In the genomic region with DNA sequence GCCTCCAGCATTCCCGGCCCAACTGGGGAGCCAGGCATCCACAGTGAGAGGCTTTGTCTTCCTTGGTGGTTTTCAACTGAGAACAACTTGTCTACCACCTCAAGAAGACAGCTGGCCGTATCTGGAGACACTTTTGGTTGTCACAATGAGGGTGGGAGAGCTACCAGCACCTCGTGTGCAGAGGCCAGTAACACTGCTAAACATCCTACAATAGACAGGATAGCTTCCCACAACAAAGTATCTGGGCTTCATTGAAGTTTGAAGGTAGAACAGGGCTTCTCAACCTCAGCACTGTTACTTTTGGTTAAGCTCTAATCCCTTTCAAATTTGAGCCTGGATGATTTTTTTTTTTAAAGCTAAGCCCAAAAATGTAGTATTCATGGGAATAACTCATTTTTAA, we compare ENCODE assay signal across 16 cellular contexts. TPM values are rescaled to one million over a fixed set of nuclear protein-coding genes. Genes with fewer than 3 reads are reported as not detected.
A peak's percentile ranks its signal among the peaks of the same experiment; 100 is the strongest.
DNase-seq lines count a peak whose midpoint lies in the region; ATAC-seq, FAIRE-seq and TF ChIP-seq lines count a peak whose summit lies in the region.
"Had no signal": no experiment of that assay in that cellular context is flagged by ENCODE, and none has a peak within 500 bp of the region (broad histone marks: within the 10 kb centered on the region; RNA-seq: fewer than 3 reads in every experiment).

No MANE protein-coding gene starts in this region.

- H3K9ac ChIP-seq in OCI-LY3 (ENCODE audit: low read length) (no peak overlapping the region), H1 (replicated peaks in 1 of 4; ENCODE audit: extremely low read depth in 1 of 4, low read depth in 3 of 4, low read length in 3 of 4) (no peak overlapping the region), trophoblast cell (ENCODE audit: low read length) (no peak overlapping the region)
- H3K9ac ChIP-seq: SK-N-SH had no signal

- no peaks in the 10 kb centered on the region for H3K27me3 ChIP-seq in CD8-positive, alpha-beta T cell (ENCODE audit: insufficient read depth, low read length)
- H3K27me3 ChIP-seq in OCI-LY3 (ENCODE audit: low read depth, low read length) (peaks cover 25% of the 10 kb centered on the region), H1 (replicated peaks in 1 of 4; ENCODE audit: control insufficient read depth in 3 of 4, extremely low read depth in 1 of 4, insufficient read depth in 3 of 4, low read length in 3 of 4) (no peaks in the 10 kb centered on the region), trophoblast cell (ENCODE audit: insufficient read depth, low read length) (no peaks in the 10 kb centered on the region), brain microvascular endothelial cell (replicated peaks) (no peaks in the 10 kb centered on the region)

- WGBS in H1 (ENCODE audit: extremely low coverage in 1 of 2, insufficient coverage in 1 of 2, insufficient read length in 1 of 2, insufficient replicate concordance in 2 of 2, low coverage in 1 of 2, low lambda C conversion rate in 2 of 2, missing lambda C conversion rate in 1 of 2), 2 experiments: 86% methylated on average over 3 of the region's 3 CpGs; no CpG with 5 or more reads in 1 of the 2 experiments
- WGBS in trophoblast cell (ENCODE audit: extremely low coverage, insufficient coverage, insufficient read length): no CpG with 5 or more reads among the region's 3 CpGs

- H2BK120ac ChIP-seq in H1 (replicated peaks; ENCODE audit: low read depth, low read length) (no peak overlapping the region), trophoblast cell (ENCODE audit: insufficient read depth, low read length, poor library complexity) (peak overlapping the region; percentile 94)

- no peak overlapping the region for H2BK12ac ChIP-seq in H1 (ENCODE audit: low read depth, low read length)
- peak overlapping the region; percentile 90 for H2BK12ac ChIP-seq in trophoblast cell (ENCODE audit: low read length)

- H2AK5ac ChIP-seq in H1 (ENCODE audit: low read depth, low read length) (no peak overlapping the region), trophoblast cell (ENCODE audit: low read length) (peak overlapping the region; percentile 72)

- no peak overlapping the region for H3K18ac ChIP-seq in H1 (ENCODE audit: extremely low read depth, low read length)
- H3K18ac ChIP-seq in trophoblast cell (ENCODE audit: low read length): peak overlapping the region; percentile 75

- H3K79me2 ChIP-seq in OCI-LY3 (ENCODE audit: low read length) (no peaks in the 10 kb centered on the region), H1 (ENCODE audit: control insufficient read depth in 1 of 2, insufficient read depth in 2 of 2, low read length in 2 of 2) (peaks cover 3 to 64% of the 10 kb centered on the region in 2 experiments; a peak in 3 of 4 replicates), trophoblast cell (ENCODE audit: control insufficient read depth, insufficient read depth, low read length, poor library complexity) (peaks cover 3% of the 10 kb centered on the region)

- H2AFZ ChIP-seq in OCI-LY3 (ENCODE audit: low read depth, low read length): no peak overlapping the region
- no peak overlapping the region for H2AFZ ChIP-seq in H1 (ENCODE audit: low read length)
- no peak overlapping the region for H2AFZ ChIP-seq in trophoblast cell (ENCODE audit: insufficient read depth, low read length, poor library complexity)

- no peak overlapping the region for H3K4ac ChIP-seq in H1 (replicated peaks; ENCODE audit: insufficient read length, low read depth, low read length)
- no peak overlapping the region for H3K4ac ChIP-seq in trophoblast cell (ENCODE audit: low read depth, low read length)

- H3K4me2 ChIP-seq in OCI-LY3 (ENCODE audit: low read length) (peak overlapping the region; percentile 31), H1 (ENCODE audit: insufficient read depth in 1 of 2, low read depth in 2 of 2, low read length in 2 of 2) (no peak overlapping the region), trophoblast cell (ENCODE audit: low read length) (no peak overlapping the region)
- H3K4me2 ChIP-seq: SK-N-SH had no signal

- POLR2A ChIA-PET in CD8-positive, alpha-beta T cell (lab: Charles Lee): interaction anchor here (0.6 to 1.0 kb wide), 4 partner anchors 9 to 178 kb away, joined by 3 to 4 read pairs (median 4); no protein-coding TSS in a partner anchor
- POLR2A ChIA-PET in H1 (lab: Charles Lee; ENCODE audit: partially characterized antibody): interaction anchor here (1.0 to 3.2 kb wide), 4 partner anchors 9 to 29 kb away, joined by 3 to 15 read pairs (median 8); no protein-coding TSS in a partner anchor

- H3K9me3 ChIP-seq in CD8-positive, alpha-beta T cell (ENCODE audit: low read length): no peaks in the 10 kb centered on the region
- H3K9me3 ChIP-seq in OCI-LY3 (ENCODE audit: insufficient read depth, low read length) (no peaks in the 10 kb centered on the region), H1 (ENCODE audit: insufficient read depth in 2 of 2, low read depth in 1 of 2, low read length in 1 of 2) (no peaks in the 10 kb centered on the region), trophoblast cell (ENCODE audit: insufficient read depth, low read depth, low read length) (no peaks in the 10 kb centered on the region)
- H3K9me3 ChIP-seq: SK-N-SH had no signal

- TF ChIP-seq CTCF in CD8-positive, alpha-beta T cell (IDR thresholded peaks at IDR 0.05): no peak
- TF ChIP-seq CTCF in OCI-LY3 (IDR thresholded peaks at IDR 0.05; ENCODE audit: low read depth, low read length): no peak
- TF ChIP-seq CTCF in H1 (IDR thresholded peaks at IDR 0.05; ENCODE audit: control extremely low read depth in 1 of 3, insufficient read depth in 1 of 3, low read depth in 1 of 3, low read length in 3 of 3): no peak
- no peak for TF ChIP-seq CTCF in brain microvascular endothelial cell (IDR thresholded peaks at IDR 0.05; ENCODE audit: low read depth, low read length, missing control alignments)

- in situ Hi-C loops in brain microvascular endothelial cell (cut with HindIII; ENCODE audit: low pct_ligation_motif_present, low sequenced_read_pairs): no loop called here

- no peak overlapping the region for H3K56ac ChIP-seq in H1 (replicated peaks; ENCODE audit: insufficient read length, low read depth, low read length)

- H4K20me1 ChIP-seq in OCI-LY3 (ENCODE audit: insufficient read depth, low read length) (no peaks in the 10 kb centered on the region), H1 (replicated peaks in 1 of 2; ENCODE audit: control insufficient read depth in 1 of 2, insufficient read depth in 2 of 2, low read length in 2 of 2) (peaks cover 0 to 10% of the 10 kb centered on the region in 2 experiments)

- H2BK5ac ChIP-seq in H1 (ENCODE audit: low read depth, low read length): no peak overlapping the region
- peak overlapping the region; percentile 16 for H2BK5ac ChIP-seq in trophoblast cell (ENCODE audit: low read depth, low read length, poor library complexity)

- H3K9me3 Mint-ChIP-seq in CD8-positive, alpha-beta T cell: no peaks in the 10 kb centered on the region

- FAIRE-seq in H1 (lab: Jason Lieb, UNC): no peak
- FAIRE-seq in H54 (lab: Jason Lieb, UNC): no peak
- FAIRE-seq: G401.6 had no signal

- no peak overlapping the region for H3K4me3 ChIP-seq in CD8-positive, alpha-beta T cell (ENCODE audit: low read depth, low read length)
- H3K4me3 ChIP-seq in OCI-LY3 (ENCODE audit: low read length) (no peak overlapping the region), H1 (ENCODE audit: extremely low read depth in 1 of 4, insufficient read depth in 2 of 4, low read depth in 3 of 4, low read length in 4 of 4) (no peak overlapping the region), trophoblast cell (ENCODE audit: low read depth, low read length) (peak overlapping the region; percentile 35), brain microvascular endothelial cell (ENCODE audit: low read depth, low read length) (no peak overlapping the region)

- H3K27ac ChIP-seq in CD8-positive, alpha-beta T cell (ENCODE audit: low read depth, low read length): no peak overlapping the region
- H3K27ac ChIP-seq in OCI-LY3 (ENCODE audit: low read length) (no peak overlapping the region), H1 (ENCODE audit: low read depth, low read length) (no peak overlapping the region), trophoblast cell (ENCODE audit: low read depth, low read length) (peak overlapping the region; percentile 58), brain microvascular endothelial cell (no peak overlapping the region)

- H2BK15ac ChIP-seq in H1 (ENCODE audit: low read length): no peak overlapping the region

- H3K36me3 ChIP-seq in CD8-positive, alpha-beta T cell (ENCODE audit: insufficient read depth, low read length): no peaks in the 10 kb centered on the region
- H3K36me3 ChIP-seq in OCI-LY3 (replicated peaks; ENCODE audit: low read depth, low read length) (no peaks in the 10 kb centered on the region), H1 (ENCODE audit: control insufficient read depth in 2 of 4, insufficient read depth in 4 of 4, low read length in 3 of 4) (peaks cover 0 to 15% (median 4%) of the 10 kb centered on the region in 4 experiments; a peak in 7 of 8 replicates), trophoblast cell (ENCODE audit: control insufficient read depth in 1 of 2, insufficient read depth in 2 of 2, low read length in 2 of 2) (peaks cover under 1 to 1% of the 10 kb centered on the region in 2 experiments), brain microvascular endothelial cell (replicated peaks) (no peaks in the 10 kb centered on the region)

- H3K23ac ChIP-seq in H1 (ENCODE audit: insufficient read length) (no peak overlapping the region), trophoblast cell (ENCODE audit: low read length) (no peak overlapping the region)

- no peak overlapping the region for H4K5ac ChIP-seq in H1 (ENCODE audit: insufficient read length, low read depth, low read length)

- no peak overlapping the region for H2BK20ac ChIP-seq in H1 (ENCODE audit: low read length)

- no peaks in the 10 kb centered on the region for H3K36me3 Mint-ChIP-seq in CD8-positive, alpha-beta T cell

- H3K4me3 Mint-ChIP-seq in CD8-positive, alpha-beta T cell: no peak overlapping the region

- TF ChIP-seq POLR2A in H1 (IDR thresholded peaks at IDR 0.05; ENCODE audit: control extremely low read depth in 1 of 2, low read depth in 2 of 2, low read length in 2 of 2) (no peak), H54 (IDR thresholded peaks at IDR 0.05; ENCODE audit: low read depth, low read length) (no peak)

- no peak for TF ChIP-seq EP300 in H1 (IDR thresholded peaks at IDR 0.05; ENCODE audit: borderline replicate concordance in 1 of 2, low read depth in 2 of 2, low read length in 2 of 2)

- H4K8ac ChIP-seq in H1 (ENCODE audit: extremely low read depth, insufficient read depth, low read length) (peak overlapping the region; percentile 1; the same call in 1 of the 2 replicates), trophoblast cell (ENCODE audit: low read depth, low read length) (peak overlapping the region; percentile 48)

- intact Hi-C loops in CD8-positive, alpha-beta T cell (cut with DNase I, micrococcal nuclease): no loop called here

- no peaks in the 10 kb centered on the region for H3K27me3 Mint-ChIP-seq in CD8-positive, alpha-beta T cell (ENCODE audit: low read depth)

- ATAC-seq in CD8-positive, alpha-beta T cell: peak; percentile 63

- TF ChIP-seq RAD21 in H1 (IDR thresholded peaks at IDR 0.05 in 1 of 2, conservative IDR thresholded peaks at IDR 0.05 in 1 of 2; ENCODE audit: low read depth in 2 of 2, low read length in 2 of 2): no peak

- H3K79me1 ChIP-seq in H1 (ENCODE audit: low read depth, low read length) (peaks cover 15% of the 10 kb centered on the region), trophoblast cell (ENCODE audit: low read length) (peaks cover 25% of the 10 kb centered on the region)

- DNase-seq in CD8-positive, alpha-beta T cell: no peak
- DNase-seq in H1 (ENCODE audit: low read depth in 1 of 2, low spot score in 2 of 2) (no peak), trophoblast cell (peak in 1 of 2 donors; percentile 42), H54 (ENCODE audit: insufficient read length, low spot score) (no peak), germinal center (ENCODE audit: low spot score) (no peak), brain microvascular endothelial cell (no peak)
- DNase-seq: ACHN, C1 segment of cervical spinal cord, DMS 273 treated with DMSO at 0.1 percent for 48 hours, NCI-H1694 treated with DMSO at 0.1 percent for 48 hours, NCI-H510A, NCI-H748 treated with DMSO at 0.1 percent for 48 hours, SHP77 treated with DMSO at 0.1 percent for 48 hours, SK-N-SH had no signal

- peaks cover 36% of the 10 kb centered on the region for H3K4me1 ChIP-seq in CD8-positive, alpha-beta T cell (ENCODE audit: insufficient read depth, low read length)
- H3K4me1 ChIP-seq in OCI-LY3 (ENCODE audit: low read length) (peaks cover 11% of the 10 kb centered on the region), H1 (replicated peaks in 1 of 4; ENCODE audit: control insufficient read depth in 3 of 4, insufficient read depth in 4 of 4, low read length in 3 of 4) (peaks cover 2 to 17% (median 14%) of the 10 kb centered on the region in 4 experiments; a peak in 5 of 7 replicates), trophoblast cell (ENCODE audit: control insufficient read depth in 1 of 2, insufficient read depth in 2 of 2, low read length in 2 of 2) (peaks cover 29 to 37% of the 10 kb centered on the region in 2 experiments)

- H4K91ac ChIP-seq in H1 (replicated peaks; ENCODE audit: insufficient read length, low read length): no peak overlapping the region
- H4K91ac ChIP-seq in trophoblast cell (ENCODE audit: low read depth, low read length): peak overlapping the region; percentile 64

- CTCF ChIA-PET in CD8-positive, alpha-beta T cell (lab: Charles Lee): interaction anchor here (1.0 to 8.6 kb wide), 4 partner anchors 14 to 104 kb away, joined by 3 to 61 read pairs (median 4); partner anchors contain the start of gene SLC7A8
- CTCF ChIA-PET in H1 (lab: Charles Lee; ENCODE audit: partially characterized antibody): interaction anchor here (0.7 to 12.1 kb wide), 8 partner anchors 9 to 108 kb away, joined by 3 to 128 read pairs (median 7); partner anchors contain the start of gene SLC7A8

- H3K27ac Mint-ChIP-seq in CD8-positive, alpha-beta T cell: no peak overlapping the region

- H4K12ac ChIP-seq in trophoblast cell (ENCODE audit: low read depth, low read length): peak overlapping the region; percentile 69

- no peaks in the 10 kb centered on the region for H3K23me2 ChIP-seq in H1 (ENCODE audit: low read depth, low read length)

- peaks cover 46% of the 10 kb centered on the region for H3K4me1 Mint-ChIP-seq in CD8-positive, alpha-beta T cell (ENCODE audit: low read depth)

- no peak overlapping the region for H3K14ac ChIP-seq in H1 (ENCODE audit: insufficient read length)
- peak overlapping the region; percentile 17 for H3K14ac ChIP-seq in trophoblast cell (ENCODE audit: low read length)

RNA-seq across cellular contexts. Expression of gene SLC7A8, which starts 10.9 kb away (rescaled TPM):
- 1 to 10 TPM; 3.6 to 3.7 TPM for total RNA-seq in CD8-positive, alpha-beta T cell
- 204 and 209 TPM in 2 replicates for total RNA-seq in H1 (2021; fragmentation: NEBNext Ultra II Directional; extraction: Animal tissue kit (Norgen Biotek cat#: 25700))
- polyA plus RNA-seq in H1 (2011; rRNA removed): 181 and 182 TPM in 2 replicates
- 72.1 TPM for polyA plus RNA-seq in H1 (2011; cell fraction: cytosol; rRNA removed)
- 146 TPM for polyA plus RNA-seq in H1 (2011; cell fraction: nucleus; rRNA removed)
- polyA plus RNA-seq in H1 (2012, experiment 1 of 2): 162 to 194 TPM (median 173 TPM) in 4 replicates
- 152 TPM for polyA plus RNA-seq in H1 (2012, experiment 2 of 2)
- polyA plus RNA-seq in H1 (2013, experiment 1 of 2): 383 TPM
- 341 TPM for polyA plus RNA-seq in H1 (2013, experiment 2 of 2)
- 234 and 286 TPM in 2 replicates for polyA minus RNA-seq in H1 (2011; rRNA and poly(A)+ RNA removed)
- polyA minus RNA-seq in H1 (2011; cell fraction: cytosol; rRNA and poly(A)+ RNA removed): 176 TPM
- polyA minus RNA-seq in H1 (2011; cell fraction: nucleus; rRNA and poly(A)+ RNA removed): 79.9 TPM
- polyA plus RNA-seq in trophoblast cell (2013): 715 and 802 TPM in 2 replicates

RNA-seq across cellular contexts. Expression of gene CEBPE, which starts 53.5 kb away (rescaled TPM):
- not detected for total RNA-seq in CD8-positive, alpha-beta T cell
- total RNA-seq in H1 (2021; fragmentation: NEBNext Ultra II Directional; extraction: Animal tissue kit (Norgen Biotek cat#: 25700)): not detected in 2 replicates
- polyA plus RNA-seq in H1 (2011; rRNA removed): 0.05 and 0.06 TPM in 2 replicates
- 0.04 TPM for polyA plus RNA-seq in H1 (2011; cell fraction: cytosol; rRNA removed)
- polyA plus RNA-seq in H1 (2011; cell fraction: nucleus; rRNA removed): not detected
- polyA plus RNA-seq in H1 (2012, experiment 1 of 2): not detected in 4 replicates
- not detected for polyA plus RNA-seq in H1 (2012, experiment 2 of 2)
- 0.02 TPM for polyA plus RNA-seq in H1 (2013, experiment 1 of 2)
- polyA plus RNA-seq in H1 (2013, experiment 2 of 2): not detected
- 0.10 TPM in 1 of 2 replicates, not detected in the other for polyA minus RNA-seq in H1 (2011; rRNA and poly(A)+ RNA removed)
- polyA minus RNA-seq in H1 (2011; cell fraction: cytosol; rRNA and poly(A)+ RNA removed): not detected
- not detected for polyA minus RNA-seq in H1 (2011; cell fraction: nucleus; rRNA and poly(A)+ RNA removed)
- polyA plus RNA-seq in trophoblast cell (2013): 0.33 and 0.37 TPM in 2 replicates
- polyA plus RNA-seq: SK-N-SH had no signal

Comparison
In these comparisons a context has a peak if more than half of its experiments do, and no peak if none do; other contexts are left out.
1. RNA of gene SLC7A8, which starts 10.9 kb away (total RNA-seq): 204 to 209 TPM in H1; 3.6 to 3.7 TPM in CD8-positive, alpha-beta T cell; every median in the first group is over 10 times any median in the second.